In the genomic region with DNA sequence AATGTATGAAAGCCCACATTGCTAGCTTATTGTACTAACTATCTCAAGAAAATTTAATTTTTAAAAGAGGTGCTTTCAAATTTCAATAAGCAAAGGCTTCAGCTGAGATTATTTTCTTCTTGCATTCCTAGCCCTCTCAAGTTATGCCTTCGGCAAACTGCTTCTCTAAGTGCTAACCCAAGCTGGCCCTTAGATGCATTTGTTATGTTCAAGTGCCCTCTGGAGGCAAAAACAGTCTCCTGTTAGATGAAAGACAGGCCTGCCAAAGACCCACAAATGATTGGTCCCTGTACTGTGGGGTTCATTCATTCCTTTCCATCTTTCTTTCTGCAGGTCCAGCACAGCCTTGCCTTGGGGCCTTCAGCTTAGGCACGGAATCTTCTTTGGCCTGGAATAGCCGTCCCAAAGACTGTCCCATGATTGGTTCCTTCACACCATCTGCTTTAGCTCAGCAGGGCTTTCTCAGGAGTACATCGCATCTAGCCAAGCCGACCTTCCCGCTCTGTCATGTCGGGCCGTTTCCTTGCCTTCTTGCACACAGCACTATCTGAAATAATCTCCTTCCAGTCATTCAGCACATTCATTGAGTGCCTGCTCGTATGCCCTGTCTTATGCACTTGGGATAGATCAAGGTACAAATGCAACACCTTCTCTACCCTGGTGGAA, we compare ENCODE assay signal across 8 cellular contexts. TPM values are rescaled to one million over a fixed set of nuclear protein-coding genes. Genes with fewer than 3 reads are reported as not detected.
DNase-seq lines count a peak whose midpoint lies in the region; ATAC-seq, FAIRE-seq and TF ChIP-seq lines count a peak whose summit lies in the region.

No MANE protein-coding gene starts in this region.

- H3K4me3 ChIP-seq in AG10803 (ENCODE audit: low read length): no peak overlapping the region
- H3K4me3 ChIP-seq in GM12864 (ENCODE audit: low read depth, low read length): no peak overlapping the region; the same call in 1 of the 2 replicates
- H3K4me3 ChIP-seq in LNCaP clone FGC (ENCODE audit: low read depth, low read length): no peak overlapping the region
- no peak overlapping the region for H3K4me3 ChIP-seq in small intestine (ENCODE audit: low read depth in 1 of 2, low read length in 2 of 2)
- no peak overlapping the region for H3K4me3 ChIP-seq in ovary

- 64 to 72% (median 70%) methylated on average over 9 of the region's 9 CpGs for WGBS in small intestine, 3 donors
- 56 to 58% (median 56%) methylated on average over 9 of the region's 9 CpGs for WGBS in ovary, 3 donors

- H3K36me3 ChIP-seq in small intestine (ENCODE audit: control insufficient read depth in 2 of 2, insufficient read depth in 2 of 2, low read length in 2 of 2) (no peaks in the 10 kb centered on the region), ovary (no peaks in the 10 kb centered on the region)

- intact Hi-C loops in ovary (cut with DNase I): no loop called here

- DNase-seq in AG10803 (ENCODE audit: low read depth): peak; percentile 34
- no peak for DNase-seq in GM12864 (ENCODE audit: low read depth)
- peak; percentile 13 for DNase-seq in HEK293T (ENCODE audit: extremely low spot score)
- no peak for DNase-seq in LNCaP clone FGC (ENCODE audit: low read depth)
- DNase-seq in foreskin keratinocyte: peak in 1 of 2 donors; percentile 56
- peak; percentile 24 for DNase-seq in small intestine
- no peak for DNase-seq in ovary

- POLR2A ChIA-PET in HEK293T (lab: Yijun Ruan, JAX): no interaction called here

- H3K9me3 ChIP-seq in small intestine (ENCODE audit: control insufficient read depth, low read depth) (no peaks in the 10 kb centered on the region), ovary (no peaks in the 10 kb centered on the region)

- TF ChIP-seq POLR2A in ovary (IDR thresholded peaks at IDR 0.05): no peak

- TF ChIP-seq CTCF in AG10803 (conservative IDR thresholded peaks at IDR 0.05; ENCODE audit: low read length) (peak; percentile 41), GM12864 (IDR thresholded peaks at IDR 0.05; ENCODE audit: low read depth, low read length, missing control alignments) (peak; percentile 68), LNCaP clone FGC (IDR thresholded peaks at IDR 0.05; ENCODE audit: control insufficient read depth, extremely low read depth, insufficient read depth) (peak; percentile 64), VCaP (conservative IDR thresholded peaks at IDR 0.05) (peak; percentile 72), foreskin keratinocyte (conservative IDR thresholded peaks at IDR 0.05) (peak; percentile 68), ovary (IDR thresholded peaks at IDR 0.05) (no peak)

- no peaks in the 10 kb centered on the region for H3K4me1 ChIP-seq in foreskin keratinocyte
- H3K4me1 ChIP-seq in small intestine (ENCODE audit: control insufficient read depth in 2 of 2, insufficient read depth in 1 of 2, low read depth in 1 of 2, low read length in 1 of 2): no peaks in the 10 kb centered on the region
- peaks cover 2% of the 10 kb centered on the region for H3K4me1 ChIP-seq in ovary (ENCODE audit: insufficient read depth)

- TF ChIP-seq EP300 in ovary (IDR thresholded peaks at IDR 0.05): no peak

- CTCF ChIA-PET in HEK293T (lab: Yijun Ruan, JAX): interaction anchor here (0.7 to 1.7 kb wide), 5 partner anchors 8 to 71 kb away, joined by 3 to 4 read pairs (median 3); no protein-coding TSS in a partner anchor

- no peak for FAIRE-seq in small intestine (lab: Jason Lieb, UNC)

- no peaks in the 10 kb centered on the region for H3K27me3 ChIP-seq in foreskin keratinocyte
- peaks cover 0 to 2% of the 10 kb centered on the region in 2 donors for H3K27me3 ChIP-seq in small intestine (ENCODE audit: control insufficient read depth in 2 of 2, insufficient read depth in 2 of 2, low read length in 2 of 2)
- H3K27me3 ChIP-seq in ovary: no peaks in the 10 kb centered on the region

- peak; percentile 59 for ATAC-seq in foreskin keratinocyte

- no peak overlapping the region for H3K27ac ChIP-seq in VCaP
- H3K27ac ChIP-seq in foreskin keratinocyte: no peak overlapping the region
- H3K27ac ChIP-seq in small intestine (ENCODE audit: low read depth in 1 of 2, low read length in 1 of 2): no peak overlapping the region
- H3K27ac ChIP-seq in ovary: no peak overlapping the region

TF ChIP-seq in HEK293T, 16 proteins besides CTCF, POLR2A, EP300 and RAD21:
- TF ChIP-seq BHLHE40 (IDR thresholded peaks at IDR 0.05; ENCODE audit: borderline replicate concordance) (no peak), NFRKB (IDR thresholded peaks at IDR 0.05) (no peak), FOXM1 (IDR thresholded peaks at IDR 0.05; ENCODE audit: borderline replicate concordance) (no peak), LEF1 (IDR thresholded peaks at IDR 0.05; ENCODE audit: borderline replicate concordance) (no peak), TARDBP (IDR thresholded peaks at IDR 0.05) (no peak), FOXK2 (IDR thresholded peaks at IDR 0.05) (no peak), ELF4 (IDR thresholded peaks at IDR 0.05) (no peak), SP1 (IDR thresholded peaks at IDR 0.05) (no peak), L3MBTL2 (conservative IDR thresholded peaks at IDR 0.05) (no peak), HDGF (IDR thresholded peaks at IDR 0.05; ENCODE audit: borderline replicate concordance) (no peak), ZNF384 (IDR thresholded peaks at IDR 0.05) (no peak), ARNT (IDR thresholded peaks at IDR 0.05) (no peak), FOXA1 (IDR thresholded peaks at IDR 0.05) (no peak), SUZ12 (IDR thresholded peaks at IDR 0.05) (no peak)
- TF ChIP-seq, protein P1, sequence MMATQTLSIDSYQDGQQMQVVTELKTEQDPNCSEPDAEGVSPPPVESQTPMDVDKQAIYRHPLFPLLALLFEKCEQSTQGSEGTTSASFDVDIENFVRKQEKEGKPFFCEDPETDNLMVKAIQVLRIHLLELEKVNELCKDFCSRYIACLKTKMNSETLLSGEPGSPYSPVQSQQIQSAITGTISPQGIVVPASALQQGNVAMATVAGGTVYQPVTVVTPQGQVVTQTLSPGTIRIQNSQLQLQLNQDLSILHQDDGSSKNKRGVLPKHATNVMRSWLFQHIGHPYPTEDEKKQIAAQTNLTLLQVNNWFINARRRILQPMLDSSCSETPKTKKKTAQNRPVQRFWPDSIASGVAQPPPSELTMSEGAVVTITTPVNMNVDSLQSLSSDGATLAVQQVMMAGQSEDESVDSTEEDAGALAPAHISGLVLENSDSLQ (IDR thresholded peaks at IDR 0.05): no peak

RNA-seq across cellular contexts. Expression of a gene that starts 26.4 kb away (rescaled TPM):
- total RNA-seq in foreskin keratinocyte: not detected in 2 replicates
- not detected in 2 replicates for polyA plus RNA-seq in foreskin keratinocyte
- under 1 TPM in 1 of 3 donors, not detected in 2; 0.18 TPM for polyA plus RNA-seq in small intestine
- under 1 TPM in 1 of 7 donors, not detected in 6; 0.11 TPM for total RNA-seq in ovary
- under 1 TPM in 1 of 2 donors, not detected in 1; 0.18 TPM for polyA plus RNA-seq in ovary

RNA-seq across cellular contexts. Expression of a gene that starts 45.7 kb away (rescaled TPM):
- total RNA-seq in foreskin keratinocyte (27.0 and 27.4 TPM in 2 replicates), ovary (10 to 100 TPM; 32.9 to 47.2 (median 38.3) TPM)
- polyA plus RNA-seq in foreskin keratinocyte (19.1 and 19.9 TPM in 2 replicates), small intestine (10 to 100 TPM; 21.2 to 30.8 (median 25.5) TPM), ovary (10 to 100 TPM; 44.3 to 58.4 TPM)

Comparison
In these comparisons a context has a peak if more than half of its experiments do, and no peak if none do; other contexts are left out.
1. DNase-seq: peak in AG10803 (single experiment), HEK293T (single experiment) and small intestine (single experiment); none in GM12864 (single experiment), LNCaP clone FGC (single experiment) and ovary (0 of 5).
2. CTCF ChIP-seq: peak in AG10803 (single experiment), GM12864 (single experiment), LNCaP clone FGC (single experiment), VCaP (single experiment) and foreskin keratinocyte (single experiment); none in ovary (0 of 3).